In genomic region chr15:44736261-44736765, GRCh38 we compare ENCODE assay signal across 2 cellular contexts.
TF ChIP-seq lines count a peak whose summit lies in the region.

A gene with protein sequence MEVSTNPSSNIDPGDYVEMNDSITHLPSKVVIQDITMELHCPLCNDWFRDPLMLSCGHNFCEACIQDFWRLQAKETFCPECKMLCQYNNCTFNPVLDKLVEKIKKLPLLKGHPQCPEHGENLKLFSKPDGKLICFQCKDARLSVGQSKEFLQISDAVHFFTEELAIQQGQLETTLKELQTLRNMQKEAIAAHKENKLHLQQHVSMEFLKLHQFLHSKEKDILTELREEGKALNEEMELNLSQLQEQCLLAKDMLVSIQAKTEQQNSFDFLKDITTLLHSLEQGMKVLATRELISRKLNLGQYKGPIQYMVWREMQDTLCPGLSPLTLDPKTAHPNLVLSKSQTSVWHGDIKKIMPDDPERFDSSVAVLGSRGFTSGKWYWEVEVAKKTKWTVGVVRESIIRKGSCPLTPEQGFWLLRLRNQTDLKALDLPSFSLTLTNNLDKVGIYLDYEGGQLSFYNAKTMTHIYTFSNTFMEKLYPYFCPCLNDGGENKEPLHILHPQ (plus strand): TSS chr15:44736528. CDS start chr15:44736705, 177 bp downstream.

TF ChIP-seq in liver, 16 proteins besides CTCF, POLR2A, EP300 and RAD21 (continued from another document):
- no peak for TF ChIP-seq HNF4G (IDR thresholded peaks at IDR 0.05)
- TF ChIP-seq, protein P1, sequence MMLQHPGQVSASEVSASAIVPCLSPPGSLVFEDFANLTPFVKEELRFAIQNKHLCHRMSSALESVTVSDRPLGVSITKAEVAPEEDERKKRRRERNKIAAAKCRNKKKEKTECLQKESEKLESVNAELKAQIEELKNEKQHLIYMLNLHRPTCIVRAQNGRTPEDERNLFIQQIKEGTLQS (IDR thresholded peaks at IDR 0.05): no peak
- TF ChIP-seq, protein P2, sequence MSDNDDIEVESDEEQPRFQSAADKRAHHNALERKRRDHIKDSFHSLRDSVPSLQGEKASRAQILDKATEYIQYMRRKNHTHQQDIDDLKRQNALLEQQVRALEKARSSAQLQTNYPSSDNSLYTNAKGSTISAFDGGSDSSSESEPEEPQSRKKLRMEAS (IDR thresholded peaks at IDR 0.05): no peak
TF ChIP-seq in liver: peak in this region for 0.

TF ChIP-seq in HepG2, 621 proteins besides CTCF, POLR2A, EP300 and RAD21 (continued from another document):
- TF ChIP-seq CHD2 (IDR thresholded peaks at IDR 0.05; ENCODE audit: low read depth, low read length): no peak
